In genomic region chr14:29925106-29925722, GRCh38 we compare ENCODE assay signal across 1 cellular context.
TF ChIP-seq lines count a peak whose summit lies in the region.

No MANE protein-coding gene starts in this region.

TF ChIP-seq in A549, 52 proteins besides CTCF, POLR2A, EP300 and RAD21 (continued from another document):
- no peak for TF ChIP-seq HMGXB4 (CRISPR knock-in tag; IDR thresholded peaks at IDR 0.05; ENCODE audit: borderline replicate concordance)
- TF ChIP-seq MAX (IDR thresholded peaks at IDR 0.05) = no peak
- TF ChIP-seq TP53 (CRISPR knock-in tag; IDR thresholded peaks at IDR 0.05) = no peak
- TF ChIP-seq REST (IDR thresholded peaks at IDR 0.05) = no peak
- no peak for TF ChIP-seq NFE2L2 (conservative IDR thresholded peaks at IDR 0.05; ENCODE audit: low read length)
- no peak for TF ChIP-seq FOXS1 (CRISPR knock-in tag; IDR thresholded peaks at IDR 0.05)
- TF ChIP-seq ZC3H11A (IDR thresholded peaks at IDR 0.05) = no peak
- no peak for TF ChIP-seq EHMT2 (IDR thresholded peaks at IDR 0.05; ENCODE audit: low read depth)
- TF ChIP-seq KDM1A (IDR thresholded peaks at IDR 0.05; ENCODE audit: low read depth) = no peak
- no peak for TF ChIP-seq HEYL (CRISPR knock-in tag; IDR thresholded peaks at IDR 0.05)
- TF ChIP-seq EHF (CRISPR knock-in tag; IDR thresholded peaks at IDR 0.05) = no peak
- TF ChIP-seq HDAC2 (IDR thresholded peaks at IDR 0.05) = no peak
- no peak for TF ChIP-seq FOSL2 (IDR thresholded peaks at IDR 0.05)
- TF ChIP-seq FOSL2 (CRISPR knock-in tag; IDR thresholded peaks at IDR 0.05) = no peak
TF ChIP-seq in A549: peak in this region for 0.
